ENCODE assay signal across 8 cellular contexts in the genomic region with DNA sequence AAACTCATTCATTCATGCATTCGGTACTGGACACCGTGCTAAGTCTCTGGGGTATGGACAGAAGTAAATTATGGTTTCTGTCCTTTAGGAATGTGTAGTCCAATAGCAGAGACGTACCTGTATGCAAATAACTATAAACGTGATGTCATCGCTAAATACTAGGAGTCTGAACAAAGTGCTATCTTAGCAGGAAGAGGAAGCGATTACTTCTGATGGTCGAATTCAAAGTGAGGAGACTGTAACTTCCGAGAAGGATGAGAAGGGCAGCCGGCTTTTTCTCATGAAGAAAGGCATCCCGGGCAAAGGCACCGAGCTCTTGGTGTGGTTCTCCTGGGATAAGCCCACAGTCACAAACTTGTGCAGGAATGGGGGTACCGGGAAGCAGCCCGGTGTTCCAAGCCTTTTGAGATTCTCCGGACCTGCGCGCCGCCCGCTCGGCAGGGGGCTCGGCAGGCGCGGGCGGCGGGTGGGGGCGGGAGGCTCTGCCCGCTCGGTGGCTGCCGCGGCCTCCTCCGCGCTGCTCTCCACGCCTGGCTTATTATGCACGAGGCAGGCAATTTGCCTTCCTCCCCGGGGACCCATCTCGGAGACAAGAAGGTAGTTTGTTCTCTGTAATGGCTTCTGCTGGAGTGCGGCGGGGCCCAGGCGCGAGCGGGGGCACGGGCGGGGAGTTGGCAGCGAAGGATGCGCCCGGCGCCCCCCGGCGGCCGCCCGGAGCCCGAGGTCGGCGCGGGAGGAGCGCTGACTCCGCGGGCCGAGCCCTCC.
DNase-seq lines count a peak whose midpoint lies in the region; ATAC-seq and TF ChIP-seq lines count a peak whose summit lies in the region.

No MANE protein-coding gene starts in this region.

- peak overlapping the region; percentile 87 for H3K4me2 ChIP-seq in BLaER1

- DNase-seq in KG1 (lab: John Stamatoyannopoulos, UW) (peak; percentile 27), endodermal cell (peak; percentile 85), midbrain (lab: John Stamatoyannopoulos, UW) (peak; percentile 43), NCI-H2171 (lab: John Stamatoyannopoulos, UW) (no peak)

- peaks cover 14% of the 10 kb centered on the region for H3K4me1 Mint-ChIP-seq in endodermal cell

- H3K4me1 ChIP-seq in BLaER1 (peaks cover 27% of the 10 kb centered on the region), endodermal cell (ENCODE audit: control insufficient read depth, insufficient read depth, low read length) (no peaks in the 10 kb centered on the region), subcutaneous abdominal adipose tissue (ENCODE audit: control insufficient read depth in 5 of 5, insufficient read depth in 5 of 5, low read length in 5 of 5) (peaks cover 0 to 18% (median 14%) of the 10 kb centered on the region in 5 donors)

- H3K36me3 ChIP-seq in BLaER1 (no peaks in the 10 kb centered on the region), endodermal cell (ENCODE audit: control insufficient read depth, insufficient read depth, low read length) (no peaks in the 10 kb centered on the region), subcutaneous abdominal adipose tissue (ENCODE audit: control insufficient read depth in 5 of 5, insufficient read depth in 5 of 5, low read length in 5 of 5) (no peaks in the 10 kb centered on the region)

- H3K27me3 ChIP-seq in BLaER1 (no peaks in the 10 kb centered on the region), endodermal cell (ENCODE audit: control insufficient read depth, insufficient read depth, low read length, poor library complexity, severe bottlenecking) (peaks cover 32% of the 10 kb centered on the region), subcutaneous abdominal adipose tissue (ENCODE audit: control insufficient read depth in 5 of 5, insufficient read depth in 4 of 5, low read length in 5 of 5) (peaks cover 5 to 17% (median 7%) of the 10 kb centered on the region in 5 donors)

- H4K20me1 ChIP-seq in BLaER1: no peaks in the 10 kb centered on the region

- H3K27ac Mint-ChIP-seq in endodermal cell: no peak overlapping the region

- no peak for TF ChIP-seq CTCF in WI38 (IDR thresholded peaks at IDR 0.05; ENCODE audit: low read depth, low read length)
- peak; percentile 89 for TF ChIP-seq CTCF in endodermal cell (conservative IDR thresholded peaks at IDR 0.05)

- H3K9ac ChIP-seq in BLaER1 (peak overlapping the region; percentile 70), endodermal cell (ENCODE audit: extremely low read depth, low read length, poor library complexity, severe bottlenecking) (no peak overlapping the region), subcutaneous abdominal adipose tissue (ENCODE audit: low read length in 5 of 5) (no peak overlapping the region)

- H3K27ac ChIP-seq in BLaER1 (peak overlapping the region; percentile 70), endodermal cell (ENCODE audit: low read depth, low read length) (no peak overlapping the region), subcutaneous abdominal adipose tissue (ENCODE audit: low read depth, low read length) (no peak overlapping the region)

- peak overlapping the region; percentile 67 for H3K4me3 ChIP-seq in BLaER1
- peak overlapping the region; percentile 47 for H3K4me3 ChIP-seq in WI38 (ENCODE audit: low read depth, low read length)
- peak overlapping the region; percentile 76 for H3K4me3 ChIP-seq in endodermal cell (ENCODE audit: low read length)
- peak overlapping the region; percentile 51 to 64 (median 58) for H3K4me3 ChIP-seq in subcutaneous abdominal adipose tissue (ENCODE audit: low read depth in 1 of 5, low read length in 5 of 5)

- H3K27me3 Mint-ChIP-seq in endodermal cell (ENCODE audit: insufficient read depth): peaks cover 47% of the 10 kb centered on the region

- ATAC-seq in HG03280 (IDR thresholded peaks at IDR 0.05; ENCODE audit: unreplicated experiment): no peak

- H3K9me3 Mint-ChIP-seq in endodermal cell: peaks cover 3% of the 10 kb centered on the region

- H3K4me3 Mint-ChIP-seq in endodermal cell: peak overlapping the region; percentile 59

- WGBS in endodermal cell (ENCODE audit: insufficient coverage in 1 of 2, insufficient read length in 1 of 2), 2 experiments: 7 to 16% methylated on average over 25 to 58 of the region's 58 CpGs

- H3K9me3 ChIP-seq in BLaER1: peaks cover 22% of the 10 kb centered on the region
- H3K9me3 ChIP-seq in endodermal cell (ENCODE audit: control insufficient read depth, low read length): no peaks in the 10 kb centered on the region
- H3K9me3 ChIP-seq in subcutaneous abdominal adipose tissue (ENCODE audit: control insufficient read depth in 5 of 5, low read length in 5 of 5): no peaks in the 10 kb centered on the region

- no peaks in the 10 kb centered on the region for H3K36me3 Mint-ChIP-seq in endodermal cell (ENCODE audit: low read depth)
